In the genomic region with DNA sequence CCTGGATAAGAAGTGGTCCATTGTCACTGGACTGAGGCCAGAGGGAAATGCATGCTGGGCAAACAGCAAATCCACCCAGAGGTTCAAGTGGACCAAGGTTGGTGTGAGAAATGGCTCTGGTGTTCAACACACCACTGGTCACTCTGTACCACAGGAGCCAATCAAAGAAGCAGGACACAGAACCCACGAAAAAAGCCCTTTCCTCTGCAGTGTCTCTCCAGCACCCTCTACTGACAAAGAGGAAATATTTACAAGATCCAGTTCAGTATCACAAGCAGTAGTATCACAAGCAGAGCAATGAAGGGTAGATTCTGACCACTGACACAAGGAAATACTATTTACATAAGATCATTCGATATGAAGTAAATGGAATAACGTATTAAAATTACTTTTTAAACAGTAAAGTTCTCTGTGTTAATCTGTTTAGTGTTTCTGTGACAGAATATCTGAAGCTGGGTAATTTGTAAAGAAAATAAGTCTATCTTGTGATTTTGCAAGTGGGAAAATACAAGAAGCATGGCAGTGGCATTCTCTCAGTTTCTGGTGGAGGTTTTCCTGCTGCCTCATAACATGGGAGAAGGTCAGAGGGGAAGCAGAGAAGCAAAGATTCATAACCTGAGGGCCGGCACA, we compare ENCODE assay signal across 9 cellular contexts.
DNase-seq lines count a peak whose midpoint lies in the region; ATAC-seq and TF ChIP-seq lines count a peak whose summit lies in the region.
"Had no signal": no experiment of that assay in that cellular context is flagged by ENCODE, and none has a peak within 500 bp of the region (broad histone marks: within the 10 kb centered on the region; RNA-seq: fewer than 3 reads in every experiment).

No MANE protein-coding gene starts in this region.

- no peak overlapping the region for H3K4me3 ChIP-seq in dorsolateral prefrontal cortex
- no peak overlapping the region for H3K4me3 ChIP-seq in effector memory CD4-positive, alpha-beta T cell (ENCODE audit: insufficient read depth, low read depth, low read length, poor library complexity, severe bottlenecking)

- no peaks in the 10 kb centered on the region for H3K36me3 ChIP-seq in effector memory CD4-positive, alpha-beta T cell (ENCODE audit: control insufficient read depth, insufficient read depth, low read length)

- no peaks in the 10 kb centered on the region for H3K27me3 ChIP-seq in dorsolateral prefrontal cortex
- H3K27me3 ChIP-seq in effector memory CD4-positive, alpha-beta T cell (replicated peaks; ENCODE audit: control insufficient read depth, insufficient read depth, low read length, poor library complexity, severe bottlenecking): no peaks in the 10 kb centered on the region

- TF ChIP-seq CTCF in dorsolateral prefrontal cortex (IDR thresholded peaks at IDR 0.05 in 54 of 56, conservative IDR thresholded peaks at IDR 0.05 in 2 of 56; ENCODE audit: low read depth in 1 of 56, partially characterized antibody in 56 of 56): peak in 54 of 56 donors; percentile 31 to 81 (median 62)

- no peak overlapping the region for H3K27ac ChIP-seq in dorsolateral prefrontal cortex
- no peak overlapping the region for H3K27ac ChIP-seq in effector memory CD4-positive, alpha-beta T cell (ENCODE audit: insufficient read depth, low read length, poor library complexity, severe bottlenecking)

- no peaks in the 10 kb centered on the region for H3K9me3 ChIP-seq in effector memory CD4-positive, alpha-beta T cell (ENCODE audit: control insufficient read depth, low read length)

- intact Hi-C loops in dorsolateral prefrontal cortex (cut with DNase I): loop anchor here (2.0 to 10.0 kb wide), 6 partner anchors 195 to 481 kb away; partner anchors contain the start of gene KCNH8 (in 1 of the 2)

- DNase-seq in COLO668 (lab: John Stamatoyannopoulos, UW; ENCODE audit: unreplicated experiment) (peak; percentile 0), NCI-H2227 (lab: John Stamatoyannopoulos, UW; ENCODE audit: unreplicated experiment) (peak; percentile 32), dorsolateral prefrontal cortex (no peak), retina (peak; percentile 23), mesenteric fat pad (ENCODE audit: low spot score) (no peak)
- no peak for DNase-seq in effector memory CD4-positive, alpha-beta T cell
- DNase-seq: IMR-90 had no signal

- H3K4me1 ChIP-seq in effector memory CD4-positive, alpha-beta T cell (ENCODE audit: control insufficient read depth, insufficient read depth, low read length, poor library complexity, severe bottlenecking): no peaks in the 10 kb centered on the region

- ATAC-seq in GM18868 (IDR thresholded peaks at IDR 0.05; ENCODE audit: unreplicated experiment): peak; percentile 39
- ATAC-seq in HG02981 (IDR thresholded peaks at IDR 0.05; ENCODE audit: unreplicated experiment): peak; percentile 42

Comparison
In these comparisons a context has a peak if more than half of its experiments do, and no peak if none do; other contexts are left out.
1. DNase-seq: peak in COLO668 (single experiment), NCI-H2227 (single experiment) and retina (single experiment); none in dorsolateral prefrontal cortex (0 of 10), effector memory CD4-positive, alpha-beta T cell (0 of 3) and mesenteric fat pad (single experiment).